In genomic region chr3:74614133-74614967, GRCh38 we compare ENCODE assay signal across 8 cellular contexts. TPM values are rescaled to one million over a fixed set of nuclear protein-coding genes. Genes with fewer than 3 reads are reported as not detected.
DNase-seq lines count a peak whose midpoint lies in the region; ATAC-seq and TF ChIP-seq lines count a peak whose summit lies in the region.

Gene CNTN3, minus strand, starts transcription at chr3:74614659. Its CDS starts 93,547 bp downstream, at chr3:74521112.

- ATAC-seq in GM18511 (IDR thresholded peaks at IDR 0.05; ENCODE audit: unreplicated experiment) (no peak), GM18907 (IDR thresholded peaks at IDR 0.05; ENCODE audit: unreplicated experiment) (no peak), GM18517 (IDR thresholded peaks at IDR 0.05; ENCODE audit: unreplicated experiment) (no peak)

- no peaks in the 10 kb centered on the region for H3K36me3 Mint-ChIP-seq in osteocyte (ENCODE audit: unreplicated experiment)

- H3K36me3 ChIP-seq in NT2/D1 (ENCODE audit: insufficient read depth, insufficient read length, low read length) = no peaks in the 10 kb centered on the region

- H3K9me3 Mint-ChIP-seq in osteocyte (ENCODE audit: unreplicated experiment) = no peaks in the 10 kb centered on the region

- no peak within 1 kb of the TSS for H3K27ac Mint-ChIP-seq in osteocyte (ENCODE audit: unreplicated experiment)

- H3K9ac ChIP-seq in NT2/D1 (ENCODE audit: insufficient read length, low read depth) = peak within 1 kb of the TSS; percentile 39

- intact Hi-C loops in head of caudate nucleus (cut with DNase I) = no loop called here

- no peaks in the 10 kb centered on the region for H3K4me1 ChIP-seq in NT2/D1 (ENCODE audit: insufficient read depth, insufficient read length)

- no peak for TF ChIP-seq CTCF in osteocyte (IDR thresholded peaks at IDR 0.05)

- H3K9me3 ChIP-seq in NT2/D1 (ENCODE audit: insufficient read depth, low read length) = no peaks in the 10 kb centered on the region

- H3K4me3 Mint-ChIP-seq in osteocyte (ENCODE audit: unreplicated experiment) = peak within 1 kb of the TSS; percentile 51

- peaks cover 2% of the 10 kb centered on the region for H3K4me1 Mint-ChIP-seq in osteocyte (ENCODE audit: unreplicated experiment)

- H3K27me3 Mint-ChIP-seq in osteocyte (ENCODE audit: unreplicated experiment) = peaks cover 61% of the 10 kb centered on the region

- peaks cover 53% of the 10 kb centered on the region for H3K27me3 ChIP-seq in NT2/D1 (ENCODE audit: insufficient read depth, insufficient read length)

- H3K4me3 ChIP-seq in NT2/D1 (ENCODE audit: insufficient read length, low read depth) = peak within 1 kb of the TSS; percentile 45

- peak; percentile 76 for DNase-seq in AG20443 (ENCODE audit: low spot score)
- peak; percentile 23 for DNase-seq in NT2/D1 (ENCODE audit: low read depth, low spot score)
- DNase-seq in head of caudate nucleus = peak in 34 of 42 donors; percentile 10 to 69 (median 32)
- DNase-seq in osteocyte (ENCODE audit: extremely low spot score, unreplicated experiment) = no peak
- no peak for DNase-seq in stimulated activated naive CD4-positive, alpha-beta T cell treated with Interleukin-2 at 50 U/mL for 16 hours (lab: John Stamatoyannopoulos, UW)

RNA-seq across cellular contexts. Expression of gene CNTN3, which starts in this region (rescaled TPM):
- total RNA-seq in osteocyte = 0.29 and 0.35 TPM in 2 replicates

Comparison
In these comparisons a context has a peak if more than half of its experiments do, and no peak if none do; other contexts are left out.
1. DNase-seq: peak in AG20443 (single experiment), NT2/D1 (single experiment) and head of caudate nucleus (34 of 42); none in osteocyte (single experiment) and stimulated activated naive CD4-positive, alpha-beta T cell treated with Interleukin-2 at 50 U/mL for 16 hours (single experiment).